Comparison of ENCODE assay signal across 1 cellular context in genomic region chr22:42984814-42985540, GRCh38.
TF ChIP-seq lines count a peak whose summit lies in the region.

No MANE protein-coding gene starts in this region.

TF ChIP-seq in WTC11, 78 proteins besides CTCF, POLR2A, EP300 and RAD21:
- no peak for TF ChIP-seq ZBTB21 (CRISPR knock-in tag; IDR thresholded peaks at IDR 0.05; ENCODE audit: borderline replicate concordance)
- no peak for TF ChIP-seq CREM (CRISPR knock-in tag; IDR thresholded peaks at IDR 0.05)
- no peak for TF ChIP-seq ATF2 (CRISPR knock-in tag; IDR thresholded peaks at IDR 0.05; ENCODE audit: borderline replicate concordance, low read depth)
- TF ChIP-seq, protein P1, sequence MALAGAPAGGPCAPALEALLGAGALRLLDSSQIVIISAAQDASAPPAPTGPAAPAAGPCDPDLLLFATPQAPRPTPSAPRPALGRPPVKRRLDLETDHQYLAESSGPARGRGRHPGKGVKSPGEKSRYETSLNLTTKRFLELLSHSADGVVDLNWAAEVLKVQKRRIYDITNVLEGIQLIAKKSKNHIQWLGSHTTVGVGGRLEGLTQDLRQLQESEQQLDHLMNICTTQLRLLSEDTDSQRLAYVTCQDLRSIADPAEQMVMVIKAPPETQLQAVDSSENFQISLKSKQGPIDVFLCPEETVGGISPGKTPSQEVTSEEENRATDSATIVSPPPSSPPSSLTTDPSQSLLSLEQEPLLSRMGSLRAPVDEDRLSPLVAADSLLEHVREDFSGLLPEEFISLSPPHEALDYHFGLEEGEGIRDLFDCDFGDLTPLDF (CRISPR knock-in tag; IDR thresholded peaks at IDR 0.05) = no peak
- TF ChIP-seq FOXP1 (CRISPR knock-in tag; IDR thresholded peaks at IDR 0.05; ENCODE audit: borderline replicate concordance) = no peak
- no peak for TF ChIP-seq GTF2I (CRISPR knock-in tag; conservative IDR thresholded peaks at IDR 0.05)
- TF ChIP-seq USF2 (CRISPR knock-in tag; IDR thresholded peaks at IDR 0.05) = no peak
